ENCODE assay signal across 13 cellular contexts in the genomic region with DNA sequence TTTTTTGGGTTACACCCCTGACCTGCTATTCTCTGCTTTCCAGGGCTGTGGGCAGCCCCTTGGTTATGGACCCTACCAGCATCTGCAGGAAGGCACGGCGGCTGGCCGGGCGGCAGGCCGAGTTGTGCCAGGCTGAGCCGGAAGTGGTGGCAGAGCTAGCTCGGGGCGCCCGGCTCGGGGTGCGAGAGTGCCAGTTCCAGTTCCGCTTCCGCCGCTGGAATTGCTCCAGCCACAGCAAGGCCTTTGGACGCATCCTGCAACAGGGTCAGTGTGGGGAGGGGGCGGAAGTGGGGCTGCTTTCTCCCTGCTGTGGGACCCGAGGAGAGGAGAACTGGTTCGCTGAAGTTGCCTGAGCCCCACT. TPM values are rescaled to one million over a fixed set of nuclear protein-coding genes. Genes with fewer than 3 reads are reported as not detected.
DNase-seq lines count a peak whose midpoint lies in the region; ATAC-seq, FAIRE-seq and TF ChIP-seq lines count a peak whose summit lies in the region.
"Had no signal": no experiment of that assay in that cellular context is flagged by ENCODE, and none has a peak within 500 bp of the region (broad histone marks: within the 10 kb centered on the region; RNA-seq: fewer than 3 reads in every experiment).

No MANE protein-coding gene starts in this region.

- TF ChIP-seq EP300 in GM12878 (IDR thresholded peaks at IDR 0.05; ENCODE audit: borderline replicate concordance in 1 of 2, control insufficient read depth in 1 of 2, low read depth in 2 of 2, low read length in 2 of 2): no peak

- H3K27ac ChIP-seq in Karpas-422 (ENCODE audit: low read length) (no peak overlapping the region), GM12878 (ENCODE audit: control insufficient read depth, insufficient read depth) (no peak overlapping the region), foreskin keratinocyte (no peak overlapping the region)

- RAD21 ChIA-PET in GM12878 (lab: Charles Lee; ENCODE audit: unreplicated experiment): interaction anchor here (2.1 kb wide), 1 partner anchor 27 kb away, joined by 11 read pairs; no protein-coding TSS in a partner anchor

- FAIRE-seq in GM12878 (lab: Jason Lieb, UNC): no peak

- in situ Hi-C loops in GM12878 (cut with MboI): no loop called here

- SMC1A ChIA-PET in GM12878 (lab: Charles Lee; ENCODE audit: uncharacterized antibody, unreplicated experiment): interaction anchor here (0.7 to 1.9 kb wide), 5 partner anchors 9 to 37 kb away, joined by 3 to 5 read pairs (median 4); partner anchors contain the start of gene WNT10A

- peaks cover under 1% of the 10 kb centered on the region; the same call in 1 of the 2 replicates for H4K20me1 ChIP-seq in Karpas-422 (ENCODE audit: insufficient read depth, low read depth, low read length)
- no peaks in the 10 kb centered on the region for H4K20me1 ChIP-seq in GM12878 (ENCODE audit: control insufficient read depth, insufficient read depth)

- DNase-seq in Karpas-422 (peak; percentile 88), GM12878 (ENCODE audit: low read depth, low spot score) (no peak), foreskin keratinocyte (no peak)
- DNase-seq: DND-41, glutamatergic neuron, NCI-H510A treated with DMSO at 0.1 percent for 48 hours, SW 1271 had no signal

- TF ChIP-seq CTCF in GM12878 (IDR thresholded peaks at IDR 0.05 in 2 of 3, conservative IDR thresholded peaks at IDR 0.05 in 1 of 3; ENCODE audit: control insufficient read depth in 2 of 3, extremely low read depth in 1 of 3, insufficient read depth in 1 of 3, low read depth in 3 of 3, low read length in 3 of 3): no peak
- TF ChIP-seq CTCF in foreskin keratinocyte (conservative IDR thresholded peaks at IDR 0.05): no peak

- H3K36me3 ChIP-seq in ES-I3 (ENCODE audit: insufficient read depth, low read length): no peaks in the 10 kb centered on the region
- H3K36me3 ChIP-seq in Karpas-422 (ENCODE audit: insufficient read depth, low read length): no peaks in the 10 kb centered on the region; the same call in 1 of the 2 replicates
- no peaks in the 10 kb centered on the region for H3K36me3 ChIP-seq in GM12878 (ENCODE audit: control insufficient read depth in 2 of 2, insufficient read depth in 2 of 2, low read length in 1 of 2)
- H3K36me3 ChIP-seq in skeletal muscle satellite cell (ENCODE audit: insufficient read depth, low read length): no peaks in the 10 kb centered on the region

- H3K9ac ChIP-seq in ES-I3 (ENCODE audit: low read depth, low read length) (peak overlapping the region; percentile 7; the same call in 1 of the 2 replicates), Karpas-422 (ENCODE audit: low read length) (peak overlapping the region; percentile 85), GM12878 (ENCODE audit: control insufficient read depth, insufficient read depth, low read length) (no peak overlapping the region), skeletal muscle satellite cell (ENCODE audit: low read depth, low read length) (no peak overlapping the region)

- H2AFZ ChIP-seq in Karpas-422 (ENCODE audit: low read length) (peak overlapping the region; percentile 86), GM12878 (ENCODE audit: control insufficient read depth, low read depth, low read length) (peak overlapping the region; percentile 15; the same call in 1 of the 2 replicates)

- CTCF ChIA-PET in GM12878 (lab: Yijun Ruan, JAX): interaction anchor here (21.9 kb wide), 1 partner anchor 30 kb away, joined by 1364 read pairs; no protein-coding TSS in a partner anchor

- TF ChIP-seq POLR2A in GM12878 (IDR thresholded peaks at IDR 0.05; ENCODE audit: low read depth, low read length): no peak

- H3K27me3 ChIP-seq in Karpas-422 (ENCODE audit: low read length) (no peaks in the 10 kb centered on the region), GM12878 (replicated peaks in 1 of 2; ENCODE audit: control insufficient read depth in 2 of 2, insufficient read depth in 2 of 2, low read length in 1 of 2) (peaks cover 13 to 30% of the 10 kb centered on the region in 2 experiments), skeletal muscle satellite cell (ENCODE audit: control insufficient read depth, insufficient read depth, low read length) (peaks cover 93% of the 10 kb centered on the region), foreskin keratinocyte (peaks cover 70% of the 10 kb centered on the region)

- WGBS in GM12878 (ENCODE audit: insufficient coverage, insufficient replicate concordance, low lambda C conversion rate, missing lambda C conversion rate): 3% methylated on average over 18 of the region's 18 CpGs

- no peaks in the 10 kb centered on the region for H3K9me2 ChIP-seq in Karpas-422 (replicated peaks; ENCODE audit: insufficient read depth, low read length)

- ATAC-seq in GM12878: no peak
- no peak for ATAC-seq in HG02885 (IDR thresholded peaks at IDR 0.05; ENCODE audit: poor library complexity, unreplicated experiment)
- ATAC-seq in GM19455 (IDR thresholded peaks at IDR 0.05; ENCODE audit: unreplicated experiment): no peak
- ATAC-seq in foreskin keratinocyte: no peak
- ATAC-seq in HG03565 (IDR thresholded peaks at IDR 0.05; ENCODE audit: unreplicated experiment): no peak
- ATAC-seq: sciatic nerve had no signal

- H3K4me2 ChIP-seq in Karpas-422 (ENCODE audit: low read depth, low read length, poor library complexity, severe bottlenecking) (peak overlapping the region; percentile 83), GM12878 (ENCODE audit: control insufficient read depth, insufficient read depth) (peak overlapping the region; percentile 44), skeletal muscle satellite cell (ENCODE audit: low read length) (peak overlapping the region; percentile 39)

- H3K4me3 ChIP-seq in Karpas-422 (ENCODE audit: low read length) (peak overlapping the region; percentile 75), GM12878 (no peak overlapping the region), skeletal muscle satellite cell (ENCODE audit: low read length) (no peak overlapping the region)

- H3K9me3 ChIP-seq in ES-I3 (ENCODE audit: control insufficient read depth, insufficient read depth, low read length): no peaks in the 10 kb centered on the region
- H3K9me3 ChIP-seq in Karpas-422 (ENCODE audit: low read length): no peaks in the 10 kb centered on the region
- H3K9me3 ChIP-seq in GM12878 (replicated peaks; ENCODE audit: control insufficient read depth, insufficient read depth, low read length): no peaks in the 10 kb centered on the region
- H3K9me3 ChIP-seq in skeletal muscle satellite cell (replicated peaks; ENCODE audit: low read length): no peaks in the 10 kb centered on the region

- no TSS peak for BruUV-seq in GM12878 (replicated peaks; lab: Mats Ljungman, UMichigan)

- no peak for TF ChIP-seq RAD21 in GM12878 (IDR thresholded peaks at IDR 0.05; ENCODE audit: insufficient read depth, low read depth, low read length)

- H3K4me1 ChIP-seq in ES-I3 (ENCODE audit: insufficient read depth, low read length) (0 out of 2 replicates have a peak, but pooled peaks cover 7% of the 10 kb centered on the region), Karpas-422 (ENCODE audit: low read length) (peaks cover 17% of the 10 kb centered on the region), GM12878 (ENCODE audit: control insufficient read depth, insufficient read depth, low read length) (peaks cover 21% of the 10 kb centered on the region), skeletal muscle satellite cell (ENCODE audit: control insufficient read depth, insufficient read depth, low read length) (peaks cover 5% of the 10 kb centered on the region), foreskin keratinocyte (no peaks in the 10 kb centered on the region)

- POLR2A ChIA-PET in GM12878 (lab: Charles Lee): interaction anchor here (0.5 kb wide), 1 partner anchor 211 kb away, joined by 3 read pairs; the partner anchor contains the start of genes BCS1L and ZNF142

- peaks cover 7% of the 10 kb centered on the region; the same call in 1 of the 2 replicates for H3K79me2 ChIP-seq in Karpas-422 (ENCODE audit: low read length)
- H3K79me2 ChIP-seq in GM12878 (ENCODE audit: control insufficient read depth, insufficient read depth, low read length): no peaks in the 10 kb centered on the region

- intact Hi-C loops in GM12878 (cut with micrococcal nuclease; ENCODE audit: unreplicated experiment): no loop called here

RNA-seq across cellular contexts. Expression of gene WNT10A, which starts 9.7 kb away (rescaled TPM):
- 2.9 and 3.8 TPM in 2 replicates for total RNA-seq in Karpas-422 (2014; rRNA removed; shearing (Covaris generic); ENCODE audit: low replicate concordance)
- 119 and 132 TPM in 2 replicates for total RNA-seq in GM12878 (2013; cell fraction: nucleolus; rRNA removed)
- total RNA-seq in GM12878 (2014; rRNA removed) (17.7 and 18.9 TPM in 2 replicates), GM12878 (2014; rRNA removed; fragmentation: Illumina TruSeq; extraction: Trizol) (5.7 and 6.6 TPM in 2 replicates), GM12878 (2021) (20.6 and 20.7 TPM in 2 replicates), foreskin keratinocyte (2.8 and 3.5 TPM in 2 replicates)
- 12.0 TPM for polyA plus RNA-seq in GM12878 (2011; ENCODE audit: low read depth)
- polyA plus RNA-seq in GM12878 (2011; rRNA removed) (27.8 and 45.0 TPM in 2 replicates), GM12878 (2014; fragmentation: Illumina TruSeq; extraction: Trizol) (3.6 and 4.4 TPM in 2 replicates), GM12878 (2014; fragmentation: Nextera tagmentation; extraction: Ambion mirVana) (under 1 TPM; 0.61 to 0.93 TPM), GM12878 (2014; rRNA removed) (22.1 and 25.4 TPM in 2 replicates), GM12878 (2016; fragmentation: Nextera tagmentation; extraction: Ambion mirVana) (1 to 10 TPM; 5.3 to 7.2 TPM), foreskin keratinocyte (2.8 and 4.1 TPM in 2 replicates)
- 59.9 and 66.5 TPM in 2 replicates for polyA plus RNA-seq in GM12878 (2011; cell fraction: cytosol; rRNA removed)
- polyA plus RNA-seq in GM12878 (2011; cell fraction: nucleus; rRNA removed): 246 and 304 TPM in 2 replicates
- polyA plus RNA-seq in GM12878 (2012): 44.5 and 80.7 TPM in 2 replicates
- polyA minus RNA-seq in GM12878 (2011; rRNA and poly(A)+ RNA removed): 28.0 and 66.0 TPM in 2 replicates
- 25.3 and 36.2 TPM in 2 replicates for polyA minus RNA-seq in GM12878 (2011; cell fraction: cytosol; rRNA and poly(A)+ RNA removed)
- 83.1 and 124 TPM in 2 replicates for polyA minus RNA-seq in GM12878 (2011; cell fraction: nucleus; rRNA and poly(A)+ RNA removed)
- not detected in 2 replicates for total RNA-seq in skeletal muscle satellite cell (2012; rRNA removed)

RNA-seq across cellular contexts. Expression of gene WNT6, which starts 11.4 kb away (rescaled TPM):
- total RNA-seq in Karpas-422 (2014; rRNA removed; shearing (Covaris generic); ENCODE audit: low replicate concordance): 7.8 and 7.9 TPM in 2 replicates
- not detected in 2 replicates for total RNA-seq in GM12878 (2013; cell fraction: nucleolus; rRNA removed)
- total RNA-seq in GM12878 (2014; rRNA removed) (0.11 TPM in 1 of 2 replicates, not detected in the other), GM12878 (2014; rRNA removed; fragmentation: Illumina TruSeq; extraction: Trizol) (not detected in 2 replicates), GM12878 (2021) (0.44 TPM in 1 of 2 replicates, not detected in the other), foreskin keratinocyte (not detected in 2 replicates)
- polyA plus RNA-seq in GM12878 (2011; ENCODE audit: low read depth): not detected
- polyA plus RNA-seq in GM12878 (2011; rRNA removed) (0.06 and 0.15 TPM in 2 replicates), GM12878 (2014; fragmentation: Illumina TruSeq; extraction: Trizol) (not detected in 2 replicates), GM12878 (2014; fragmentation: Nextera tagmentation; extraction: Ambion mirVana) (not detected), GM12878 (2014; rRNA removed) (0.22 TPM in 1 of 2 replicates, not detected in the other), GM12878 (2016; fragmentation: Nextera tagmentation; extraction: Ambion mirVana) (under 1 TPM in 1 of 2 experiments, not detected in 1; 0.29 TPM), foreskin keratinocyte (not detected in 2 replicates)
- 0.40 and 0.72 TPM in 2 replicates for polyA plus RNA-seq in GM12878 (2011; cell fraction: cytosol; rRNA removed)
- polyA plus RNA-seq in GM12878 (2011; cell fraction: nucleus; rRNA removed): 1.4 and 1.7 TPM in 2 replicates
- 0.10 TPM in 1 of 2 replicates, not detected in the other for polyA plus RNA-seq in GM12878 (2012)
- not detected in 2 replicates for polyA minus RNA-seq in GM12878 (2011; rRNA and poly(A)+ RNA removed)
- polyA minus RNA-seq in GM12878 (2011; cell fraction: cytosol; rRNA and poly(A)+ RNA removed): 0.52 and 0.67 TPM in 2 replicates
- 0.48 and 0.77 TPM in 2 replicates for polyA minus RNA-seq in GM12878 (2011; cell fraction: nucleus; rRNA and poly(A)+ RNA removed)
- total RNA-seq in skeletal muscle satellite cell (2012; rRNA removed): not detected in 2 replicates

RNA-seq across cellular contexts. Expression of gene PRKAG3, which starts 39.4 kb away (rescaled TPM):
- not detected in 2 replicates for total RNA-seq in Karpas-422 (2014; rRNA removed; shearing (Covaris generic); ENCODE audit: low replicate concordance)
- total RNA-seq in GM12878 (2013; cell fraction: nucleolus; rRNA removed): 0.17 TPM in 1 of 2 replicates, not detected in the other
- total RNA-seq in GM12878 (2014; rRNA removed) (0.06 TPM in 1 of 2 replicates, not detected in the other), GM12878 (2014; rRNA removed; fragmentation: Illumina TruSeq; extraction: Trizol) (not detected in 2 replicates), GM12878 (2021) (not detected in 2 replicates), foreskin keratinocyte (not detected in 2 replicates)
- polyA plus RNA-seq in GM12878 (2011; ENCODE audit: low read depth): not detected
- polyA plus RNA-seq in GM12878 (2011; rRNA removed) (0.04 TPM in 1 of 2 replicates, not detected in the other), GM12878 (2014; fragmentation: Illumina TruSeq; extraction: Trizol) (0.10 TPM in 1 of 2 replicates, not detected in the other), GM12878 (2014; fragmentation: Nextera tagmentation; extraction: Ambion mirVana) (not detected), GM12878 (2014; rRNA removed) (0.12 TPM in 1 of 2 replicates, not detected in the other), GM12878 (2016; fragmentation: Nextera tagmentation; extraction: Ambion mirVana) (not detected), foreskin keratinocyte (not detected in 2 replicates)
- 0.04 TPM in 1 of 2 replicates, not detected in the other for polyA plus RNA-seq in GM12878 (2011; cell fraction: cytosol; rRNA removed)
- 0.46 and 0.56 TPM in 2 replicates for polyA plus RNA-seq in GM12878 (2011; cell fraction: nucleus; rRNA removed)
- not detected in 2 replicates for polyA plus RNA-seq in GM12878 (2012)
- polyA minus RNA-seq in GM12878 (2011; rRNA and poly(A)+ RNA removed): 0.15 TPM in 1 of 2 replicates, not detected in the other
- polyA minus RNA-seq in GM12878 (2011; cell fraction: cytosol; rRNA and poly(A)+ RNA removed): not detected in 2 replicates
- polyA minus RNA-seq in GM12878 (2011; cell fraction: nucleus; rRNA and poly(A)+ RNA removed): not detected in 2 replicates
- 0.25 and 1.3 TPM in 2 replicates for total RNA-seq in skeletal muscle satellite cell (2012; rRNA removed)

Comparison
In these comparisons a context has a peak if more than half of its experiments do, and no peak if none do; other contexts are left out.
1. H3K9ac ChIP-seq: peak in ES-I3 (single experiment) and Karpas-422 (single experiment); none in GM12878 (single experiment) and skeletal muscle satellite cell (single experiment).
2. Peak in every context shown above with its lines, with median percentiles within 50 percentile points of each other: H3K4me2 ChIP-seq.